In genomic region chr11:79060534-79060933, GRCh38 we compare ENCODE assay signal across 1 cellular context.
TF ChIP-seq lines count a peak whose summit lies in the region.

No MANE protein-coding gene starts in this region.

TF ChIP-seq in SK-N-SH, 30 proteins besides CTCF, POLR2A, EP300 and RAD21:
- TF ChIP-seq IRF3 (IDR thresholded peaks at IDR 0.05; ENCODE audit: low read depth, low read length) (no peak), JUND (IDR thresholded peaks at IDR 0.05) (no peak), POLR2AphosphoS5 (IDR thresholded peaks at IDR 0.05; ENCODE audit: low read depth, low read length) (no peak), GATA2 (CRISPR knock-in tag; IDR thresholded peaks at IDR 0.05) (no peak), FOSL2 (IDR thresholded peaks at IDR 0.05; ENCODE audit: borderline replicate concordance, low read depth) (no peak), FOXM1 (IDR thresholded peaks at IDR 0.05; ENCODE audit: low read depth) (no peak), PBX3 (IDR thresholded peaks at IDR 0.05) (no peak), CHD2 (IDR thresholded peaks at IDR 0.05; ENCODE audit: low read length, partially characterized antibody) (no peak), USF2 (IDR thresholded peaks at IDR 0.05; ENCODE audit: borderline replicate concordance, low read depth, low read length) (no peak), NFIC (IDR thresholded peaks at IDR 0.05; ENCODE audit: borderline replicate concordance) (no peak), MAX (IDR thresholded peaks at IDR 0.05; ENCODE audit: low read depth) (no peak)
TF ChIP-seq in SK-N-SH: peak in this region for 0.
